8 cellular contexts compared by ENCODE assay signal in genomic region chr5:103808464-103809106, GRCh38.
DNase-seq lines count a peak whose midpoint lies in the region; ATAC-seq and TF ChIP-seq lines count a peak whose summit lies in the region.

No MANE protein-coding gene starts in this region.

- peak; percentile 91 for ATAC-seq in GM21529 (IDR thresholded peaks at IDR 0.05; ENCODE audit: unreplicated experiment)

- H3K4me3 ChIP-seq in choroid plexus epithelial cell (ENCODE audit: low read depth, low read length): no peak overlapping the region

- DNase-seq in EH (ENCODE audit: low read depth): peak; percentile 71
- peak; percentile 44 for DNase-seq in HuH-7.5 (ENCODE audit: low spot score)
- DNase-seq in NOMO-1 treated with dmso at 0.1 percent for 144 hours (lab: John Stamatoyannopoulos, UW; ENCODE audit: unreplicated experiment): peak; percentile 29
- peak; percentile 80 for DNase-seq in choroid plexus epithelial cell (ENCODE audit: low read depth)
- DNase-seq in midbrain (lab: John Stamatoyannopoulos, UW): peak; percentile 77
- no peak for DNase-seq in mesenteric fat pad (ENCODE audit: low spot score)
- DNase-seq in GF-D8 (lab: John Stamatoyannopoulos, UW): no peak

- TF ChIP-seq CTCF in choroid plexus epithelial cell (conservative IDR thresholded peaks at IDR 0.05; ENCODE audit: low read depth, low read length): peak; percentile 100

Comparison
In these comparisons a context has a peak if more than half of its experiments do, and no peak if none do; other contexts are left out.
1. DNase-seq: peak in EH (single experiment), HuH-7.5 (single experiment), NOMO-1 treated with dmso at 0.1 percent for 144 hours (single experiment), choroid plexus epithelial cell (single experiment) and midbrain (single experiment); none in mesenteric fat pad (single experiment) and GF-D8 (single experiment).